Comparison of ENCODE assay signal across 17 cellular contexts in the genomic region with DNA sequence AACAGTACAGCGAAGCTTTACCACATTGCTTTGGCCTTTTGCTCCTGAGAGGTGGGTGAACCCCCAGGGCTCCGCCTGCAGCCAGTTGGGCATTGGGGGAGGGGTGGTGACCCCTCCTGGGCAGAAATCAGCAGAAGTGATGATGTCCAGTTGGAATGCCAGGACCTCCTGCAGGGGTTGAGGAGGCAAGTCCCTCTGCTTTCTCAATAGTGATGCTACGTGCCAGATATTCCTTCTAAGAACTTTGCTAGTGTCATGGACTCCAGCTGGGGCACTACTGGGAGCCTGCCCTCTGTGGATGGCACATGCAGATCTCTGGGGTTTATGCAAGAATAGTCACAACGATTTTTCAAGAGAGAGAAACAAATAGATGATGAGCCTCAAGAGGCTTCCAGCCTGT.
DNase-seq lines count a peak whose midpoint lies in the region; ATAC-seq and TF ChIP-seq lines count a peak whose summit lies in the region.
"Had no signal": no experiment of that assay in that cellular context is flagged by ENCODE, and none has a peak within 500 bp of the region (broad histone marks: within the 10 kb centered on the region; RNA-seq: fewer than 3 reads in every experiment).

No MANE protein-coding gene starts in this region.

- H4K8ac ChIP-seq in neuronal stem cell (ENCODE audit: low read depth, low read length), result no peak overlapping the region

- H3K18ac ChIP-seq in neuronal stem cell (ENCODE audit: low read length), result peak overlapping the region; percentile 58

- no peaks in the 10 kb centered on the region for H3K36me3 ChIP-seq in BLaER1 treated with 17β-estradiol and CSF1 and Interleukin-3, amounts not matched to agents 10 nM and 100 nM
- H3K36me3 ChIP-seq in neuronal stem cell (replicated peaks in 1 of 2; ENCODE audit: control insufficient read depth in 2 of 2, insufficient read depth in 2 of 2, low read length in 2 of 2), result no peaks in the 10 kb centered on the region
- H3K36me3 ChIP-seq in mucosa of descending colon (ENCODE audit: low read depth), result no peaks in the 10 kb centered on the region
- H3K36me3 ChIP-seq in Peyer's patch, result no peaks in the 10 kb centered on the region
- H3K36me3 ChIP-seq: HAP-1 had no signal

- in situ Hi-C loops in astrocyte of the spinal cord (cut with HindIII; ENCODE audit: low sequenced_read_pairs), result no loop called here

- TF ChIP-seq CTCF in astrocyte of the spinal cord (IDR thresholded peaks at IDR 0.05; ENCODE audit: low read depth, low read length) (no peak), mucosa of descending colon (IDR thresholded peaks at IDR 0.05) (no peak), Peyer's patch (IDR thresholded peaks at IDR 0.05) (no peak)

- H3K4me3 ChIP-seq in BLaER1 treated with 17β-estradiol and CSF1 and Interleukin-3, amounts not matched to agents 10 nM and 100 nM, result no peak overlapping the region
- H3K4me3 ChIP-seq in astrocyte of the spinal cord (ENCODE audit: low read depth, low read length) (no peak overlapping the region), neuronal stem cell (ENCODE audit: low read length in 2 of 2) (no peak overlapping the region), mucosa of descending colon (no peak overlapping the region), Peyer's patch (no peak overlapping the region)
- H3K4me3 ChIP-seq: HAP-1 had no signal

- no peak overlapping the region for H3K27ac ChIP-seq in BLaER1 treated with 17β-estradiol and CSF1 and Interleukin-3, amounts not matched to agents 10 nM and 100 nM
- H3K27ac ChIP-seq in neuronal stem cell (replicated peaks; ENCODE audit: low read length) (no peak overlapping the region), Peyer's patch (no peak overlapping the region)

- H2BK120ac ChIP-seq in neuronal stem cell (ENCODE audit: low read depth, low read length), result no peak overlapping the region

- H3K4me2 ChIP-seq in BLaER1 treated with 17β-estradiol and CSF1 and Interleukin-3, amounts not matched to agents 10 nM and 100 nM, result peak overlapping the region in 8 of 11 experiments; percentile 19 to 58 (median 36); a peak in 14 of 22 replicates
- H3K4me2 ChIP-seq in neuronal stem cell (ENCODE audit: insufficient read depth, low read length, poor library complexity, severe bottlenecking), result no peak overlapping the region

- no peak overlapping the region for H2AK5ac ChIP-seq in neuronal stem cell (ENCODE audit: low read depth, low read length)

- no peaks in the 10 kb centered on the region for H4K20me1 ChIP-seq in BLaER1 treated with 17β-estradiol and CSF1 and Interleukin-3, amounts not matched to agents 10 nM and 100 nM

- H2BK15ac ChIP-seq in neuronal stem cell (ENCODE audit: low read length), result no peak overlapping the region

- intact Hi-C loops in mucosa of descending colon (cut with DNase I, micrococcal nuclease), result no loop called here

- no peaks in the 10 kb centered on the region for H3K9me3 ChIP-seq in BLaER1 treated with 17β-estradiol and CSF1 and Interleukin-3, amounts not matched to agents 10 nM and 100 nM (replicated peaks in 1 of 11)
- H3K9me3 ChIP-seq in neuronal stem cell (replicated peaks in 1 of 2; ENCODE audit: control insufficient read depth in 2 of 2, insufficient read depth in 1 of 2, low read depth in 1 of 2, low read length in 2 of 2), result no peaks in the 10 kb centered on the region
- H3K9me3 ChIP-seq in mucosa of descending colon, result no peaks in the 10 kb centered on the region
- H3K9me3 ChIP-seq in Peyer's patch, result no peaks in the 10 kb centered on the region
- H3K9me3 ChIP-seq: HAP-1 had no signal

- DNase-seq in M059J (ENCODE audit: low read depth) (peak; percentile 35), astrocyte of the spinal cord (ENCODE audit: low read depth, low spot score) (peak; percentile 68), neuronal stem cell (ENCODE audit: low spot score) (no peak), AML-193 (lab: John Stamatoyannopoulos, UW) (no peak), mucosa of descending colon (no peak), Peyer's patch (no peak)
- DNase-seq: C1 segment of cervical spinal cord; Calu3; CD4-positive, alpha-beta memory T cell; COR-L47; DMS53; DMS79 treated with DMSO at 0.1 percent for 48 hours; GF-D8; GOT3 had no signal

- H3K14ac ChIP-seq in neuronal stem cell (ENCODE audit: low read length), result no peak overlapping the region

- no peak overlapping the region for H2BK5ac ChIP-seq in neuronal stem cell (ENCODE audit: low read length)

- no peak for TF ChIP-seq POLR2A in Peyer's patch (IDR thresholded peaks at IDR 0.05)

- no peak overlapping the region for H2BK12ac ChIP-seq in neuronal stem cell (ENCODE audit: low read length)

- WGBS in neuronal stem cell (ENCODE audit: extremely low coverage in 2 of 2, insufficient read length in 2 of 2, insufficient replicate concordance in 1 of 2), 2 donors, result no CpG with 5 or more reads among the region's 4 CpGs

- ATAC-seq in mucosa of descending colon, result no peak
- ATAC-seq in GM18907 (IDR thresholded peaks at IDR 0.05; ENCODE audit: unreplicated experiment), result no peak

- H3K9ac ChIP-seq in BLaER1 treated with 17β-estradiol and CSF1 and Interleukin-3, amounts not matched to agents 10 nM and 100 nM, result no peak overlapping the region
- H3K9ac ChIP-seq in neuronal stem cell (ENCODE audit: low read depth, low read length, poor library complexity), result no peak overlapping the region

- H4K91ac ChIP-seq in neuronal stem cell (ENCODE audit: low read depth, low read length, poor library complexity), result no peak overlapping the region

- no peaks in the 10 kb centered on the region for H3K27me3 ChIP-seq in BLaER1 treated with 17β-estradiol and CSF1 and Interleukin-3, amounts not matched to agents 10 nM and 100 nM
- H3K27me3 ChIP-seq in neuronal stem cell (ENCODE audit: control insufficient read depth in 3 of 3, insufficient read depth in 3 of 3, low read depth in 1 of 3, low read length in 3 of 3) (no peaks in the 10 kb centered on the region), Peyer's patch (no peaks in the 10 kb centered on the region)

- H3K79me1 ChIP-seq in neuronal stem cell (ENCODE audit: low read depth, low read length), result no peaks in the 10 kb centered on the region

- H3K4me1 ChIP-seq in BLaER1 treated with 17β-estradiol and CSF1 and Interleukin-3, amounts not matched to agents 10 nM and 100 nM, result peaks cover 8 to 22% (median 20%) of the 10 kb centered on the region in 10 experiments
- H3K4me1 ChIP-seq in neuronal stem cell (ENCODE audit: control insufficient read depth in 2 of 2, insufficient read depth in 1 of 2, low read depth in 1 of 2, low read length in 2 of 2) (no peaks in the 10 kb centered on the region), mucosa of descending colon (ENCODE audit: low read depth) (no peaks in the 10 kb centered on the region), Peyer's patch (no peaks in the 10 kb centered on the region)

- no peak overlapping the region for H2AFZ ChIP-seq in neuronal stem cell (ENCODE audit: low read length)

- H3K4ac ChIP-seq in neuronal stem cell (ENCODE audit: low read length), result no peak overlapping the region

- no peak overlapping the region for H3K23ac ChIP-seq in neuronal stem cell (ENCODE audit: low read depth, low read length, poor library complexity)

Comparison
In these comparisons a context has a peak if more than half of its experiments do, and no peak if none do; other contexts are left out.
1. DNase-seq: peak in M059J (single experiment) and astrocyte of the spinal cord (single experiment); none in neuronal stem cell (single experiment), AML-193 (0 of 2), mucosa of descending colon (0 of 3) and Peyer's patch (0 of 3).